ENCODE assay signal across 18 cellular contexts in the genomic region with DNA sequence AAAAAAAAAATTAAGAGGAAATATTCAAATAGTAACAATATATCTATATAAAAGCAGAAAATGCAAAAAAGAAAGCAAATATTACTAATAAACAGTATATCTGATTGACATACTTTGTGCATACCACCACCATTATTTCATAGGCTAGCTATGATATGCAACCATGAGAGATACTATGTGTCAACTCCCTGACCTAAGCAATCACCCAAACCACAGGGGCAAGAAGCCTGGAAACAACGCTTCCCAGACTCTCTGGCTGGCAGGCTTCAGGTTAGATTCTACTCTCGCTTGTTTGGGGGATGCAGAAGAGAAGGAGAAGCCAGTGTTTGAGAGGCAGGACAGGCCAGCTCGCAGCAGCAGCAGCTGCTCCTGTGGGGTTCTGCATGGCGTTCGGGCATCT.
"Had no signal": no experiment of that assay in that cellular context is flagged by ENCODE, and none has a peak within 500 bp of the region (broad histone marks: within the 10 kb centered on the region; RNA-seq: fewer than 3 reads in every experiment).

No MANE protein-coding gene starts in this region.

- H3K4me3 Mint-ChIP-seq: dendritic cell treated with granulocyte-macrophage colony-stimulating factor and Interleukin-4, amounts not matched to agents 40 ng/mL and 50 ng/mL, for 4 days; naive thymus-derived CD4-positive, alpha-beta T cell; stimulated activated naive B cell treated with anti-CD40 and anti-IgM and Interleukin-4, amounts not matched to agents 10 μg/mL and 1 μg/mL and 100 μg/mL, for 72 hours; T-helper 1 cell treated with Interleukin-12 subunit alpha and Interleukin-12 subunit beta and Interleukin-4 antibody, amounts not matched to agents 30 μg/mL and 1 μg/mL, for 36 hours had no signal

- H3K4me3 ChIP-seq: adrenal gland, ovary, tibial nerve had no signal

- H3K36me3 ChIP-seq: adrenal gland, ovary, tibial nerve had no signal

- H3K27ac Mint-ChIP-seq: dendritic cell treated with granulocyte-macrophage colony-stimulating factor and Interleukin-4, amounts not matched to agents 40 ng/mL and 50 ng/mL, for 4 days; naive thymus-derived CD4-positive, alpha-beta T cell; stimulated activated naive B cell treated with anti-CD40 and anti-IgM and Interleukin-4, amounts not matched to agents 10 μg/mL and 1 μg/mL and 100 μg/mL, for 72 hours; T-helper 1 cell treated with Interleukin-12 subunit alpha and Interleukin-12 subunit beta and Interleukin-4 antibody, amounts not matched to agents 30 μg/mL and 1 μg/mL, for 36 hours had no signal

- H3K27me3 ChIP-seq: adrenal gland, ovary, tibial nerve had no signal

- H3K36me3 Mint-ChIP-seq: activated naive CD4-positive, alpha-beta T cell treated with anti-CD3 and anti-CD28 coated beads, Interleukin-2, amount 50 U/mL, for 72 hours; naive thymus-derived CD4-positive, alpha-beta T cell; stimulated activated naive B cell treated with anti-CD40 and anti-IgM and Interleukin-4, amounts not matched to agents 10 μg/mL and 1 μg/mL and 100 μg/mL, for 72 hours had no signal

- ATAC-seq: activated naive CD4-positive, alpha-beta T cell treated with anti-CD3 and anti-CD28 coated beads, Interleukin-2, amount 50 U/mL, for 72 hours; naive thymus-derived CD4-positive, alpha-beta T cell; sciatic nerve; stimulated activated naive B cell treated with anti-CD40 and anti-IgM and Interleukin-4, amounts not matched to agents 10 μg/mL and 1 μg/mL and 100 μg/mL, for 72 hours had no signal

- DNase-seq: activated CD4-positive, alpha-beta T cell treated with anti-CD3 and anti-CD28 coated beads for 1 hour; activated CD8-positive, alpha-beta memory T cell treated with anti-CD3 and anti-CD28 coated beads for 24 hours; activated CD8-positive, alpha-beta memory T cell treated with anti-CD3 and anti-CD28 coated beads, Interleukin-2, amount 50 U/mL, for 48 hours; activated effector memory CD4-positive, alpha-beta T cell treated with Interleukin-2 at 50 U/mL for 16 hours; activated T-cell treated with anti-CD3 and anti-CD28 coated beads, Interleukin-2, amount 50 U/mL, for 48 hours; adrenal gland; effector memory CD4-positive, alpha-beta T cell; foreskin fibroblast; glutamatergic neuron; hippocampal formation; naive thymus-derived CD4-positive, alpha-beta T cell; ovary; stimulated activated naive B cell treated with anti-CD40 and anti-IgM and Interleukin-4, amounts not matched to agents 10 μg/mL and 1 μg/mL and 100 μg/mL, for 72 hours had no signal

- H3K27ac ChIP-seq: adrenal gland, ovary, tibial nerve had no signal

- H3K9me3 ChIP-seq: ovary had no signal

- H3K4me1 Mint-ChIP-seq: naive thymus-derived CD4-positive, alpha-beta T cell; stimulated activated naive B cell treated with anti-CD40 and anti-IgM and Interleukin-4, amounts not matched to agents 10 μg/mL and 1 μg/mL and 100 μg/mL, for 72 hours had no signal

- H3K9me3 Mint-ChIP-seq: activated naive CD4-positive, alpha-beta T cell treated with anti-CD3 and anti-CD28 coated beads, Interleukin-2, amount 50 U/mL, for 72 hours; dendritic cell treated with granulocyte-macrophage colony-stimulating factor and Interleukin-4, amounts not matched to agents 40 ng/mL and 50 ng/mL, for 4 days; T-helper 1 cell treated with Interleukin-12 subunit alpha and Interleukin-12 subunit beta and Interleukin-4 antibody, amounts not matched to agents 30 μg/mL and 1 μg/mL, for 36 hours had no signal

- H3K4me1 ChIP-seq: adrenal gland, tibial nerve had no signal
